In the genomic region with DNA sequence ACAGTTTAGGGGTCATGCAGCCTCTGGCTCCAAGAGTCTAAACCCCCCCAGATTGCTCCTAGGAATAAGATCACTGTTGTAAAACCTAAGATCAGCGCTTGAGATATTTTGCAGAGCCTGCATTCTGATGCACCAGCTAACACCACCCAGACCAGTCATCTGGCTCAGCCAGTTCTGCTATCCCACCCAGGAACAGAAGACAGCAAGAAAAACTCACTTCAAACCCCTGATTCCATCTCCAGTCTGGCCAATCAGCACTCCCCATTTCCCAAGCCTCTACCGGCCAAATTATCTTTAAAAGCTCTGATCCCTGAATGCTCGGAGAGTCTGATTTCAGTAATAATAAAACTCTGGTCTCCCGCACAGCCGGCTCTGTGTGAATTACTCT, we compare ENCODE assay signal across 14 cellular contexts.
"Had no signal": no experiment of that assay in that cellular context is flagged by ENCODE, and none has a peak within 500 bp of the region (broad histone marks: within the 10 kb centered on the region; RNA-seq: fewer than 3 reads in every experiment).

No MANE protein-coding gene starts in this region.

- H3K4me1 ChIP-seq: gastroesophageal sphincter, testis had no signal

- H3K9me3 ChIP-seq: body of pancreas, gastroesophageal sphincter, testis had no signal

- H3K36me3 ChIP-seq: gastroesophageal sphincter had no signal

- H3K27me3 ChIP-seq: body of pancreas, gastroesophageal sphincter, testis had no signal

- ATAC-seq: activated CD4-positive, CD25-positive, alpha-beta regulatory T cell treated with anti-CD3 and anti-CD28 coated beads, Interleukin-2, amount 50 U/mL, for 24 hours; body of pancreas; gastroesophageal sphincter; left cardiac atrium; natural killer cell treated with Interleukin-12 subunit alpha and Interleukin-12 subunit beta and Interleukin-15 and Interleukin-18, amount 100 ng/mL, for 72 hours; stimulated activated naive CD8-positive, alpha-beta T cell treated with anti-CD3 and anti-CD28 coated beads, Interleukin-15, amount 100 ng/mL, for 72 hours had no signal

- DNase-seq: activated naive CD4-positive, alpha-beta T cell treated with anti-CD3 and anti-CD28 coated beads, Interleukin-2, amount 50 U/mL, for 16 hours; body of pancreas; cortex of kidney; effector memory CD4-positive, alpha-beta T cell; immature natural killer cell; left cardiac atrium; stimulated activated CD4-positive, alpha-beta T cell treated with anti-CD3 and anti-CD28 coated beads, Interleukin-4, amount 100 ng/mL, for 24 hours; stimulated activated naive CD8-positive, alpha-beta T cell treated with anti-CD3 and anti-CD28 coated beads, Interleukin-15, amount 100 ng/mL, for 72 hours; T-helper 2 cell; testis had no signal

- FAIRE-seq: TTC549 had no signal

- H3K27ac ChIP-seq: body of pancreas, gastroesophageal sphincter, testis had no signal

- H3K4me3 ChIP-seq: body of pancreas, gastroesophageal sphincter, testis had no signal
